Comparison of ENCODE assay signal across 18 cellular contexts in the genomic region with DNA sequence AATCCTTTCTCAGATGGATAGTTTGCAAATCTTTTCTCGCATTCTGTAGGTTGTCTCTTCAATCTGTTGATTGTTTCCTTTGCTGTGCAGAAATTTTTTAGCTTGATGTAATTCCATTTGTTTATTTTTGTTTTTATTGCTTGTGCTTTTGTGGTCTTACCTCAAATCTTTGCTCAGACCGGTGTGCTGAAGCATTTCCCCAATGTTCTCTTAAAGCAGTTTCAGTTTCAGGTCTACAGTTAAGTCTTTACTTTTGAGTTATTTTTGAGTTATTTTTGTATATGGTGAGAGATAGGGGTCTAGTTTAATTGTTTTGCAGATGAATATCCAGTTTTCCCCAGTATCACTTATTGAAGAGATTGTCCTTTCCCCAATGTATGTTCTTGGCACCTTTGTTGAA. TPM values are rescaled to one million over a fixed set of nuclear protein-coding genes. Genes with fewer than 3 reads are reported as not detected.
DNase-seq lines count a peak whose midpoint lies in the region; ATAC-seq and TF ChIP-seq lines count a peak whose summit lies in the region.
"Had no signal": no experiment of that assay in that cellular context is flagged by ENCODE, and none has a peak within 500 bp of the region (broad histone marks: within the 10 kb centered on the region; RNA-seq: fewer than 3 reads in every experiment).

No MANE protein-coding gene starts in this region.

- no peak overlapping the region for H3K27ac ChIP-seq in OCI-LY7 (ENCODE audit: low read depth, low read length, poor library complexity, severe bottlenecking)
- H3K27ac ChIP-seq: GM23248, psoas muscle, spleen had no signal

- peaks cover 6% of the 10 kb centered on the region for H3K4me1 ChIP-seq in OCI-LY7 (ENCODE audit: insufficient read depth, low read length, poor library complexity, severe bottlenecking)
- H3K4me1 ChIP-seq: psoas muscle, spleen had no signal

- H3K4me3 ChIP-seq in foreskin fibroblast (ENCODE audit: low read depth in 1 of 2, low read length in 2 of 2): no peak overlapping the region
- no peak overlapping the region for H3K4me3 ChIP-seq in OCI-LY7 (ENCODE audit: low read depth, low read length, poor library complexity, severe bottlenecking)
- H3K4me3 ChIP-seq: GM23248, psoas muscle, spleen had no signal

- no peak for TF ChIP-seq POLR2A in GM18505 (IDR thresholded peaks at IDR 0.05; ENCODE audit: borderline replicate concordance, extremely low read depth, insufficient read depth, insufficient read length)

- H3K9me2 ChIP-seq in OCI-LY7 (ENCODE audit: insufficient read depth, low read length): no peaks in the 10 kb centered on the region

- no peaks in the 10 kb centered on the region for H3K79me2 ChIP-seq in OCI-LY7 (ENCODE audit: insufficient read depth, low read depth, low read length)

- no peak overlapping the region for H3K4me2 ChIP-seq in OCI-LY7 (ENCODE audit: low read length)

- CTCF ChIA-PET in OCI-LY7 (lab: Charles Lee; ENCODE audit: unreplicated experiment): no interaction called here

- no peaks in the 10 kb centered on the region for H3K9me3 ChIP-seq in OCI-LY7 (ENCODE audit: low read length)
- H3K9me3 ChIP-seq: psoas muscle had no signal

- BruUV-seq in OCI-LY7 (replicated peaks; lab: Mats Ljungman, UMichigan): no TSS peak

- intact Hi-C loops in OCI-LY7 (cut with micrococcal nuclease; ENCODE audit: unreplicated experiment): no loop called here

- DNase-seq in GM20000 (ENCODE audit: low spot score) (peak; percentile 5), foreskin fibroblast (no peak), NCI-H446 (lab: John Stamatoyannopoulos, UW) (no peak), OCI-LY7 (ENCODE audit: low spot score) (no peak), midbrain (lab: John Stamatoyannopoulos, UW) (no peak)
- DNase-seq: activated naive CD4-positive, alpha-beta T cell treated with Interleukin-2 at 50 U/mL for 16 hours; aorta; CD4-positive, alpha-beta memory T cell; DMS79; endodermal cell; GM23248; NCI-H1105 treated with DMSO at 0.1 percent for 48 hours; NCI-H82; psoas muscle; spleen had no signal

- ATAC-seq in GM18505 (IDR thresholded peaks at IDR 0.05; ENCODE audit: unreplicated experiment): peak; percentile 59
- peak; percentile 62 for ATAC-seq in HG02840 (IDR thresholded peaks at IDR 0.05; ENCODE audit: low FRiP score, unreplicated experiment)
- peak; percentile 45 for ATAC-seq in HG03521 (IDR thresholded peaks at IDR 0.05; ENCODE audit: unreplicated experiment)
- ATAC-seq: psoas muscle had no signal

- no peak overlapping the region for H2AFZ ChIP-seq in OCI-LY7 (ENCODE audit: low read length)
- H2AFZ ChIP-seq: GM23248 had no signal

- POLR2A ChIA-PET in OCI-LY7 (lab: Charles Lee): no interaction called here

- TF ChIP-seq CTCF in GM20000 (IDR thresholded peaks at IDR 0.05; ENCODE audit: extremely low read depth, missing control alignments) (no peak), foreskin fibroblast (IDR thresholded peaks at IDR 0.05; ENCODE audit: low read depth, low read length) (no peak), OCI-LY7 (conservative IDR thresholded peaks at IDR 0.05; ENCODE audit: low read length) (no peak)

- H3K36me3 ChIP-seq in OCI-LY7 (ENCODE audit: insufficient read depth, low read length): no peaks in the 10 kb centered on the region
- H3K36me3 ChIP-seq: spleen had no signal

- no peaks in the 10 kb centered on the region for H4K20me1 ChIP-seq in OCI-LY7 (ENCODE audit: insufficient read depth, low read length)

RNA-seq across cellular contexts. Expression of a gene that starts 18.2 kb away (rescaled TPM):
- 12.6 and 12.9 TPM in 2 replicates for total RNA-seq in OCI-LY7 (2014; rRNA removed; shearing (Covaris generic))
- 16.4 and 19.5 TPM in 2 replicates for total RNA-seq in OCI-LY7 (2022)

RNA-seq across cellular contexts. Expression of a gene that starts 52.9 kb away (rescaled TPM):
- 5.0 and 5.7 TPM in 2 replicates for total RNA-seq in OCI-LY7 (2014; rRNA removed; shearing (Covaris generic))
- 10.8 and 12.5 TPM in 2 replicates for total RNA-seq in OCI-LY7 (2022)
